In genomic region chr9:69155341-69156030, GRCh38 we compare ENCODE assay signal across 9 cellular contexts. TPM values are rescaled to one million over a fixed set of nuclear protein-coding genes. Genes with fewer than 3 reads are reported as not detected.
DNase-seq lines count a peak whose midpoint lies in the region; ATAC-seq and TF ChIP-seq lines count a peak whose summit lies in the region.
"Had no signal": no experiment of that assay in that cellular context is flagged by ENCODE, and none has a peak within 500 bp of the region (broad histone marks: within the 10 kb centered on the region; RNA-seq: fewer than 3 reads in every experiment).

No MANE protein-coding gene starts in this region.

- no peaks in the 10 kb centered on the region for H3K36me3 ChIP-seq in upper lobe of right lung

- no peak overlapping the region for H3K4me3 Mint-ChIP-seq in stimulated activated naive CD8-positive, alpha-beta T cell treated with anti-CD3 and anti-CD28 coated beads, Interleukin-15, amount 100 ng/mL, for 72 hours
- H3K4me3 Mint-ChIP-seq in WTC11, result no peak overlapping the region

- H3K27me3 Mint-ChIP-seq in stimulated activated naive CD8-positive, alpha-beta T cell treated with anti-CD3 and anti-CD28 coated beads, Interleukin-15, amount 100 ng/mL, for 72 hours, result no peaks in the 10 kb centered on the region
- H3K27me3 Mint-ChIP-seq in WTC11 (ENCODE audit: low read depth), result no peaks in the 10 kb centered on the region

- intact Hi-C loops in upper lobe of right lung (cut with DNase I), result no loop called here

- H3K4me1 ChIP-seq in upper lobe of right lung, result no peaks in the 10 kb centered on the region

- CTCF ChIA-PET in WTC11 (lab: Charles Lee), result interaction anchor here (1.1 to 2.5 kb wide), 2 partner anchors 38 to 68 kb away, joined by 6 to 10 read pairs; no protein-coding TSS in a partner anchor

- TF ChIP-seq CTCF in WTC11 (IDR thresholded peaks at IDR 0.05) (no peak), upper lobe of right lung (IDR thresholded peaks at IDR 0.05) (no peak)

- H3K9me3 ChIP-seq in upper lobe of right lung, result no peaks in the 10 kb centered on the region

- DNase-seq in stimulated activated naive CD8-positive, alpha-beta T cell treated with anti-CD3 and anti-CD28 coated beads, Interleukin-15, amount 100 ng/mL, for 72 hours, result no peak
- no peak for DNase-seq in stimulated activated naive CD8-positive, alpha-beta T cell treated with anti-CD3 and anti-CD28 coated beads, Interleukin-15, Interleukin-2, amounts not matched to agents 100 U/mL and 50 U/mL, for 24 hours
- DNase-seq in WTC11 (ENCODE audit: low spot score) (peak; percentile 72), upper lobe of right lung (no peak), NCI-H2171 treated with DMSO at 0.1 percent for 48 hours (lab: John Stamatoyannopoulos, UW) (no peak), AG08396 (ENCODE audit: low spot score) (no peak), HK-2 (ENCODE audit: unreplicated experiment) (no peak)
- DNase-seq: stimulated activated CD4-positive, alpha-beta T cell treated with anti-CD3 and anti-CD28 coated beads, Interleukin-2, amount 100 ng/mL, for 48 hours had no signal

- peaks cover 31% of the 10 kb centered on the region for H3K36me3 Mint-ChIP-seq in WTC11

- POLR2A ChIA-PET in WTC11 (lab: Charles Lee), result no interaction called here

- no peak for ATAC-seq in stimulated activated naive CD8-positive, alpha-beta T cell treated with anti-CD3 and anti-CD28 coated beads, Interleukin-15, amount 100 ng/mL, for 72 hours
- ATAC-seq in stimulated activated naive CD8-positive, alpha-beta T cell treated with anti-CD3 and anti-CD28 coated beads, Interleukin-15, Interleukin-2, amounts not matched to agents 100 U/mL and 50 U/mL, for 24 hours, result no peak
- ATAC-seq in HG02981 (IDR thresholded peaks at IDR 0.05; ENCODE audit: unreplicated experiment), result peak; percentile 98
- peak; percentile 91 for ATAC-seq in WTC11
- ATAC-seq in upper lobe of right lung, result peak; percentile 71

- H3K27ac ChIP-seq in upper lobe of right lung, result no peak overlapping the region

- no peaks in the 10 kb centered on the region for H3K4me1 Mint-ChIP-seq in stimulated activated naive CD8-positive, alpha-beta T cell treated with anti-CD3 and anti-CD28 coated beads, Interleukin-15, amount 100 ng/mL, for 72 hours
- H3K4me1 Mint-ChIP-seq in WTC11, result peaks cover 32% of the 10 kb centered on the region

- no peaks in the 10 kb centered on the region for H3K27me3 ChIP-seq in upper lobe of right lung

- H3K27ac Mint-ChIP-seq in stimulated activated naive CD8-positive, alpha-beta T cell treated with anti-CD3 and anti-CD28 coated beads, Interleukin-15, amount 100 ng/mL, for 72 hours, result peak overlapping the region; percentile 2 to 79
- H3K27ac Mint-ChIP-seq in WTC11, result peak overlapping the region; percentile 96

- H3K9me3 Mint-ChIP-seq in stimulated activated naive CD8-positive, alpha-beta T cell treated with anti-CD3 and anti-CD28 coated beads, Interleukin-15, amount 100 ng/mL, for 72 hours, result peaks cover 0 to 2% of the 10 kb centered on the region in 2 donors
- peaks cover 3% of the 10 kb centered on the region for H3K9me3 Mint-ChIP-seq in WTC11

- H3K4me3 ChIP-seq in upper lobe of right lung, result no peak overlapping the region

TF ChIP-seq in WTC11, 78 proteins besides CTCF, POLR2A, EP300 and RAD21:
- TF ChIP-seq TP53 (CRISPR knock-in tag; IDR thresholded peaks at IDR 0.05) (no peak), MYBL2 (CRISPR knock-in tag; IDR thresholded peaks at IDR 0.05) (no peak), KAT7 (CRISPR knock-in tag; IDR thresholded peaks at IDR 0.05; ENCODE audit: borderline replicate concordance) (no peak), ZNF416 (CRISPR knock-in tag; IDR thresholded peaks at IDR 0.05) (no peak), ZNF263 (CRISPR knock-in tag; IDR thresholded peaks at IDR 0.05; ENCODE audit: low read depth) (no peak), SOX15 (CRISPR knock-in tag; IDR thresholded peaks at IDR 0.05) (no peak), RELA (CRISPR knock-in tag; IDR thresholded peaks at IDR 0.05; ENCODE audit: borderline replicate concordance) (no peak), CBFB (CRISPR knock-in tag; IDR thresholded peaks at IDR 0.05; ENCODE audit: low read depth) (no peak), GTF2I (CRISPR knock-in tag; conservative IDR thresholded peaks at IDR 0.05) (no peak), TCF7 (CRISPR knock-in tag; IDR thresholded peaks at IDR 0.05; ENCODE audit: low read depth) (no peak), ZNF121 (CRISPR knock-in tag; IDR thresholded peaks at IDR 0.05) (no peak), ZBTB21 (CRISPR knock-in tag; IDR thresholded peaks at IDR 0.05; ENCODE audit: borderline replicate concordance) (no peak), IRF2 (CRISPR knock-in tag; IDR thresholded peaks at IDR 0.05; ENCODE audit: borderline replicate concordance, low read depth) (no peak), RORB (CRISPR knock-in tag; IDR thresholded peaks at IDR 0.05) (no peak), ELF4 (CRISPR knock-in tag; IDR thresholded peaks at IDR 0.05; ENCODE audit: low read depth) (no peak), USF1 (CRISPR knock-in tag; IDR thresholded peaks at IDR 0.05) (no peak)
- TF ChIP-seq, protein P1, sequence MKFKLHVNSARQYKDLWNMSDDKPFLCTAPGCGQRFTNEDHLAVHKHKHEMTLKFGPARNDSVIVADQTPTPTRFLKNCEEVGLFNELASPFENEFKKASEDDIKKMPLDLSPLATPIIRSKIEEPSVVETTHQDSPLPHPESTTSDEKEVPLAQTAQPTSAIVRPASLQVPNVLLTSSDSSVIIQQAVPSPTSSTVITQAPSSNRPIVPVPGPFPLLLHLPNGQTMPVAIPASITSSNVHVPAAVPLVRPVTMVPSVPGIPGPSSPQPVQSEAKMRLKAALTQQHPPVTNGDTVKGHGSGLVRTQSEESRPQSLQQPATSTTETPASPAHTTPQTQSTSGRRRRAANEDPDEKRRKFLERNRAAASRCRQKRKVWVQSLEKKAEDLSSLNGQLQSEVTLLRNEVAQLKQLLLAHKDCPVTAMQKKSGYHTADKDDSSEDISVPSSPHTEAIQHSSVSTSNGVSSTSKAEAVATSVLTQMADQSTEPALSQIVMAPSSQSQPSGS (CRISPR knock-in tag; IDR thresholded peaks at IDR 0.05; ENCODE audit: borderline replicate concordance, low read depth), result no peak
- TF ChIP-seq, protein P2, sequence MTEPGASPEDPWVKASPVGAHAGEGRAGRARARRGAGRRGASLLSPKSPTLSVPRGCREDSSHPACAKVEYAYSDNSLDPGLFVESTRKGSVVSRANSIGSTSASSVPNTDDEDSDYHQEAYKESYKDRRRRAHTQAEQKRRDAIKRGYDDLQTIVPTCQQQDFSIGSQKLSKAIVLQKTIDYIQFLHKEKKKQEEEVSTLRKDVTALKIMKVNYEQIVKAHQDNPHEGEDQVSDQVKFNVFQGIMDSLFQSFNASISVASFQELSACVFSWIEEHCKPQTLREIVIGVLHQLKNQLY (CRISPR knock-in tag; IDR thresholded peaks at IDR 0.05), result no peak
- TF ChIP-seq, protein P3, sequence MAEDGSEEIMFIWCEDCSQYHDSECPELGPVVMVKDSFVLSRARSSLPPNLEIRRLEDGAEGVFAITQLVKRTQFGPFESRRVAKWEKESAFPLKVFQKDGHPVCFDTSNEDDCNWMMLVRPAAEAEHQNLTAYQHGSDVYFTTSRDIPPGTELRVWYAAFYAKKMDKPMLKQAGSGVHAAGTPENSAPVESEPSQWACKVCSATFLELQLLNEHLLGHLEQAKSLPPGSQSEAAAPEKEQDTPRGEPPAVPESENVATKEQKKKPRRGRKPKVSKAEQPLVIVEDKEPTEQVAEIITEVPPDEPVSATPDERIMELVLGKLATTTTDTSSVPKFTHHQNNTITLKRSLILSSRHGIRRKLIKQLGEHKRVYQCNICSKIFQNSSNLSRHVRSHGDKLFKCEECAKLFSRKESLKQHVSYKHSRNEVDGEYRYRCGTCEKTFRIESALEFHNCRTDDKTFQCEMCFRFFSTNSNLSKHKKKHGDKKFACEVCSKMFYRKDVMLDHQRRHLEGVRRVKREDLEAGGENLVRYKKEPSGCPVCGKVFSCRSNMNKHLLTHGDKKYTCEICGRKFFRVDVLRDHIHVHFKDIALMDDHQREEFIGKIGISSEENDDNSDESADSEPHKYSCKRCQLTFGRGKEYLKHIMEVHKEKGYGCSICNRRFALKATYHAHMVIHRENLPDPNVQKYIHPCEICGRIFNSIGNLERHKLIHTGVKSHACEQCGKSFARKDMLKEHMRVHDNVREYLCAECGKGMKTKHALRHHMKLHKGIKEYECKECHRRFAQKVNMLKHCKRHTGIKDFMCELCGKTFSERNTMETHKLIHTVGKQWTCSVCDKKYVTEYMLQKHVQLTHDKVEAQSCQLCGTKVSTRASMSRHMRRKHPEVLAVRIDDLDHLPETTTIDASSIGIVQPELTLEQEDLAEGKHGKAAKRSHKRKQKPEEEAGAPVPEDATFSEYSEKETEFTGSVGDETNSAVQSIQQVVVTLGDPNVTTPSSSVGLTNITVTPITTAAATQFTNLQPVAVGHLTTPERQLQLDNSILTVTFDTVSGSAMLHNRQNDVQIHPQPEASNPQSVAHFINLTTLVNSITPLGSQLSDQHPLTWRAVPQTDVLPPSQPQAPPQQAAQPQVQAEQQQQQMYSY (CRISPR knock-in tag; IDR thresholded peaks at IDR 0.05), result no peak
- TF ChIP-seq, protein P4, sequence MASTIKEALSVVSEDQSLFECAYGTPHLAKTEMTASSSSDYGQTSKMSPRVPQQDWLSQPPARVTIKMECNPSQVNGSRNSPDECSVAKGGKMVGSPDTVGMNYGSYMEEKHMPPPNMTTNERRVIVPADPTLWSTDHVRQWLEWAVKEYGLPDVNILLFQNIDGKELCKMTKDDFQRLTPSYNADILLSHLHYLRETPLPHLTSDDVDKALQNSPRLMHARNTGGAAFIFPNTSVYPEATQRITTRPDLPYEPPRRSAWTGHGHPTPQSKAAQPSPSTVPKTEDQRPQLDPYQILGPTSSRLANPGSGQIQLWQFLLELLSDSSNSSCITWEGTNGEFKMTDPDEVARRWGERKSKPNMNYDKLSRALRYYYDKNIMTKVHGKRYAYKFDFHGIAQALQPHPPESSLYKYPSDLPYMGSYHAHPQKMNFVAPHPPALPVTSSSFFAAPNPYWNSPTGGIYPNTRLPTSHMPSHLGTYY (CRISPR knock-in tag; IDR thresholded peaks at IDR 0.05), result no peak
TF ChIP-seq in WTC11: peak in this region for 0.

RNA-seq across cellular contexts. Expression of gene TJP2, which starts 18.6 kb away (rescaled TPM):
- total RNA-seq in WTC11 (2021), result 155 to 159 TPM (median 156 TPM) in 3 replicates
- total RNA-seq in upper lobe of right lung, result 131 TPM

Comparison
In these comparisons a context has a peak if more than half of its experiments do, and no peak if none do; other contexts are left out.
1. ATAC-seq: peak in HG02981 (single experiment), WTC11 (single experiment) and upper lobe of right lung (single experiment); none in stimulated activated naive CD8-positive, alpha-beta T cell treated with anti-CD3 and anti-CD28 coated beads, Interleukin-15, amount 100 ng/mL, for 72 hours (single experiment) and stimulated activated naive CD8-positive, alpha-beta T cell treated with anti-CD3 and anti-CD28 coated beads, Interleukin-15, Interleukin-2, amounts not matched to agents 100 U/mL and 50 U/mL, for 24 hours (single experiment).